In the genomic region with DNA sequence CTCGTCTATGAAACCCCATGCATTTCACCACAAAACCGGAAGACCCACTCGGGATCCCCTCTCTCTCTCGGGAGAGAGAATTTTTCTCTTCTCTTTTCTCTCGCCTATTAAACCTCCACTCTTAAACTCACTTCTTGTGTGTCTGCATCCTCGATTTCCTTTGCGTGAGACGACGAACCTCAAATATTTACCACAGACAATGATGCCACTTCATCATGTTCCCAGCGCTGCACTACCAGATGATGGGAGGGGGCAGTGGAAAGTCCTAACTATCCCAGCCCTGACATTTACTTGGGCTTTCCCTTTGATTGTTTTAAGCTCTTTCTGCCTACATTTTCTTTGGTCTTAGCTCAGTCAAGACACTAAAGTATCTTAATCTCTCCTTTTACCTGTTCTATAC, we compare ENCODE assay signal across 20 cellular contexts.
"Had no signal": no experiment of that assay in that cellular context is flagged by ENCODE, and none has a peak within 500 bp of the region (broad histone marks: within the 10 kb centered on the region; RNA-seq: fewer than 3 reads in every experiment).

No MANE protein-coding gene starts in this region.

- H3K4me3 ChIP-seq: PC-9, Peyer's patch had no signal

- H3K27me3 ChIP-seq: Peyer's patch had no signal

- H3K9me3 ChIP-seq: Peyer's patch had no signal

- H3K27ac ChIP-seq: PC-9, Peyer's patch, RWPE1 had no signal

- H3K4me1 ChIP-seq: Peyer's patch had no signal

- FAIRE-seq: HepG2 had no signal

- DNase-seq: IMR-90, Karpas-422, KG1, MM.1S, NCI-H1092 treated with DMSO at 0.1 percent for 48 hours, NCI-H1436, NCI-H187, NCI-H2029, NCI-H2081 treated with DMSO at 0.1 percent for 48 hours, NCI-H2171, NCI-H226, NCI-H446, NCI-H510A, NCI-H524 treated with DMSO at 0.1 percent for 48 hours, NCI-H69, PC-9, Peyer's patch, SHP77 had no signal

- H3K36me3 ChIP-seq: Peyer's patch had no signal
